ENCODE assay signal across 12 cellular contexts in the genomic region with DNA sequence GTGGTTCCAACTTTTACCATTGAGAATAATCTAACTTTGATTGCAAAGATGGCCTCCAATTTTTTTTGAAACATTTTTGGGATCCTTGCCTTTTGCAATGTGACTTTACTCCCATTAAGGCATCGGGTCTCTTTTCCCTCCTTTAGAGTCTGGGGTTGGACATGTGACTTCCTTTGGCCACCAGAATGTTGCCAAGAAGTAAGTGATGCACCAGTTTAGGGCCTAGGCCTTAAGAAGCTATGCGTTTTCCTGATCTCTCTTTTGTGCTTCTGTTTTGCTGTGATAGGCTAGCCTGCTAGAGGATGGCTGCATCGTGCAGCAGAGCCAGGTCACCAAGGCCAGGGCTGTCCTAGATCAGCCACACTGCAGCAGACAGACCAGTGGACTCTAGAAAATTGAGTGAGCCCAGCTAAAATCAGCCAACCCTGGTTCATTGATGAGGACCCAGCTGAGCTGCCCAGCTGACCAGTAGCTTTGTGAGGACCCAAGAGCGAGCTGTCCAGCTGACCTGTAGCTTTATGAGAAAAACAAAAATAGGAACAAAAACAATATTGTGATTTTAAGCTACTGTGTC.
DNase-seq lines count a peak whose midpoint lies in the region; ATAC-seq and TF ChIP-seq lines count a peak whose summit lies in the region.
"Had no signal": no experiment of that assay in that cellular context is flagged by ENCODE, and none has a peak within 500 bp of the region (broad histone marks: within the 10 kb centered on the region; RNA-seq: fewer than 3 reads in every experiment).

No MANE protein-coding gene starts in this region.

- no peak overlapping the region for H3K4me3 ChIP-seq in GM23248
- no peak overlapping the region for H3K4me3 ChIP-seq in SK-N-SH (ENCODE audit: low read depth in 2 of 2, low read length in 1 of 2)
- H3K4me3 ChIP-seq in OCI-LY7 (ENCODE audit: low read depth, low read length, poor library complexity, severe bottlenecking): no peak overlapping the region
- H3K4me3 ChIP-seq: ovary had no signal

- no TSS peak for BruUV-seq in OCI-LY7 (replicated peaks; lab: Mats Ljungman, UMichigan)

- H3F3A ChIP-seq in GM23248 (ENCODE audit: insufficient read depth) (peaks cover 13% of the 10 kb centered on the region), SK-N-SH (replicated peaks; ENCODE audit: insufficient read depth) (peaks cover 3% of the 10 kb centered on the region)

- intact Hi-C loops in OCI-LY7 (cut with micrococcal nuclease; ENCODE audit: unreplicated experiment): no loop called here

- peak overlapping the region; percentile 41 for H3K27ac ChIP-seq in GM23248
- H3K27ac ChIP-seq in SK-N-SH (ENCODE audit: low read depth in 2 of 2, low read length in 1 of 2): peak overlapping the region; percentile 0 to 91; a peak in 3 of 4 replicates
- H3K27ac ChIP-seq in foreskin keratinocyte: peak overlapping the region; percentile 75
- H3K27ac ChIP-seq in OCI-LY7 (ENCODE audit: low read depth, low read length, poor library complexity, severe bottlenecking): no peak overlapping the region
- H3K27ac ChIP-seq: ovary had no signal

- TF ChIP-seq RAD21 in SK-N-SH (IDR thresholded peaks at IDR 0.05; ENCODE audit: low read length): no peak

- TF ChIP-seq CTCF in SK-N-SH (IDR thresholded peaks at IDR 0.05): no peak
- TF ChIP-seq CTCF in foreskin keratinocyte (conservative IDR thresholded peaks at IDR 0.05): no peak
- TF ChIP-seq CTCF in progenitor cell of endocrine pancreas (IDR thresholded peaks at IDR 0.05; ENCODE audit: unreplicated experiment): no peak
- no peak for TF ChIP-seq CTCF in OCI-LY7 (conservative IDR thresholded peaks at IDR 0.05; ENCODE audit: low read length)

- 0 out of 2 replicates have a peak overlapping the region, but pooled peaks have one; percentile 2 for H2AFZ ChIP-seq in GM23248
- H2AFZ ChIP-seq in SK-N-SH (ENCODE audit: low read depth): peak overlapping the region; percentile 56
- no peak overlapping the region for H2AFZ ChIP-seq in OCI-LY7 (ENCODE audit: low read length)

- H3K4me1 Mint-ChIP-seq in progenitor cell of endocrine pancreas (ENCODE audit: low read depth): peaks cover 50% of the 10 kb centered on the region
- H3K4me1 Mint-ChIP-seq: activated naive CD4-positive, alpha-beta T cell treated with anti-CD3 and anti-CD28 coated beads, Interleukin-2, amount 10 ng/mL, durations not matched to agents 7 days and 5 days had no signal

- no peaks in the 10 kb centered on the region for H3K9me3 ChIP-seq in GM23248 (ENCODE audit: low read depth)
- no peaks in the 10 kb centered on the region for H3K9me3 ChIP-seq in SK-N-SH
- no peaks in the 10 kb centered on the region for H3K9me3 ChIP-seq in OCI-LY7 (ENCODE audit: low read length)
- H3K9me3 ChIP-seq: ovary had no signal

- H3K4me2 ChIP-seq in GM23248 (ENCODE audit: unreplicated experiment) (peak overlapping the region; percentile 14), SK-N-SH (peak overlapping the region; percentile 27; the same call in 1 of the 2 replicates), OCI-LY7 (ENCODE audit: low read length) (no peak overlapping the region)

- in situ Hi-C loops in GM23248 (cut with MboI): loop anchor here (25.0 kb wide), 2 partner anchors 706 to 806 kb away; no protein-coding TSS in a partner anchor

- H3K4me3 Mint-ChIP-seq in progenitor cell of endocrine pancreas (ENCODE audit: low read depth): no peak overlapping the region
- H3K4me3 Mint-ChIP-seq: activated CD8-positive, alpha-beta T cell treated with anti-CD3 and anti-CD28 coated beads, Interleukin-2, amount 10 ng/mL, durations not matched to agents 7 days and 5 days; activated naive CD4-positive, alpha-beta T cell treated with anti-CD3 and anti-CD28 coated beads, Interleukin-2, amount 10 ng/mL, durations not matched to agents 7 days and 5 days; dendritic cell treated with granulocyte-macrophage colony-stimulating factor and Interleukin-4, amounts not matched to agents 40 ng/mL and 50 ng/mL, for 4 days had no signal

- CTCF ChIA-PET in SK-N-SH (lab: Yijun Ruan, JAX) (interaction anchor here (0.9 to 1.5 kb wide), 2 partner anchors 13 to 1290 kb away, joined by 3 to 4 read pairs; no protein-coding TSS in a partner anchor), OCI-LY7 (lab: Charles Lee; ENCODE audit: unreplicated experiment) (interaction anchor here (0.7 kb wide), 1 partner anchor 9 kb away, joined by 3 read pairs; no protein-coding TSS in a partner anchor)

- no peaks in the 10 kb centered on the region for H3K9me3 Mint-ChIP-seq in progenitor cell of endocrine pancreas (ENCODE audit: low read depth)
- H3K9me3 Mint-ChIP-seq: activated naive CD4-positive, alpha-beta T cell treated with anti-CD3 and anti-CD28 coated beads, Interleukin-2, amount 10 ng/mL, durations not matched to agents 7 days and 5 days; dendritic cell treated with granulocyte-macrophage colony-stimulating factor and Interleukin-4, amounts not matched to agents 40 ng/mL and 50 ng/mL, for 4 days had no signal

- no peaks in the 10 kb centered on the region for H3K27me3 Mint-ChIP-seq in progenitor cell of endocrine pancreas
- H3K27me3 Mint-ChIP-seq: activated naive CD4-positive, alpha-beta T cell treated with anti-CD3 and anti-CD28 coated beads, Interleukin-2, amount 10 ng/mL, durations not matched to agents 7 days and 5 days had no signal

- H3K79me2 ChIP-seq in GM23248 (ENCODE audit: insufficient read depth): no peaks in the 10 kb centered on the region
- no peaks in the 10 kb centered on the region for H3K79me2 ChIP-seq in SK-N-SH (ENCODE audit: insufficient read depth)
- no peaks in the 10 kb centered on the region for H3K79me2 ChIP-seq in OCI-LY7 (ENCODE audit: insufficient read depth, low read depth, low read length)

- H3K9me2 ChIP-seq in GM23248 (ENCODE audit: insufficient read depth): no peaks in the 10 kb centered on the region
- no peaks in the 10 kb centered on the region for H3K9me2 ChIP-seq in SK-N-SH
- H3K9me2 ChIP-seq in OCI-LY7 (ENCODE audit: insufficient read depth, low read length): no peaks in the 10 kb centered on the region

- H4K20me1 ChIP-seq in GM23248 (ENCODE audit: insufficient read depth) (no peaks in the 10 kb centered on the region), SK-N-SH (ENCODE audit: insufficient read depth) (no peaks in the 10 kb centered on the region), OCI-LY7 (ENCODE audit: insufficient read depth, low read length) (no peaks in the 10 kb centered on the region)

- H3K36me3 ChIP-seq in GM23248 (ENCODE audit: low read depth) (no peaks in the 10 kb centered on the region), SK-N-SH (replicated peaks in 1 of 2; ENCODE audit: control insufficient read depth in 1 of 2, insufficient read depth in 2 of 2, low read length in 1 of 2) (no peaks in the 10 kb centered on the region), OCI-LY7 (ENCODE audit: insufficient read depth, low read length) (no peaks in the 10 kb centered on the region)
- H3K36me3 ChIP-seq: ovary had no signal

- H3K27me3 ChIP-seq in GM23248 (replicated peaks; ENCODE audit: insufficient read depth) (no peaks in the 10 kb centered on the region), SK-N-SH (ENCODE audit: insufficient read depth) (no peaks in the 10 kb centered on the region), foreskin keratinocyte (no peaks in the 10 kb centered on the region)
- H3K27me3 ChIP-seq: ovary had no signal

- H3K27ac Mint-ChIP-seq in progenitor cell of endocrine pancreas: peak overlapping the region; percentile 90
- H3K27ac Mint-ChIP-seq: activated CD8-positive, alpha-beta T cell treated with anti-CD3 and anti-CD28 coated beads, Interleukin-2, amount 10 ng/mL, durations not matched to agents 7 days and 5 days; activated naive CD4-positive, alpha-beta T cell treated with anti-CD3 and anti-CD28 coated beads, Interleukin-2, amount 10 ng/mL, durations not matched to agents 7 days and 5 days; dendritic cell treated with granulocyte-macrophage colony-stimulating factor and Interleukin-4, amounts not matched to agents 40 ng/mL and 50 ng/mL, for 4 days had no signal

- ATAC-seq in foreskin keratinocyte (no peak), HG03159 (IDR thresholded peaks at IDR 0.05; ENCODE audit: unreplicated experiment) (no peak), GM21381 (IDR thresholded peaks at IDR 0.05; ENCODE audit: unreplicated experiment) (no peak)
- ATAC-seq: activated CD8-positive, alpha-beta T cell treated with anti-CD3 and anti-CD28 coated beads, Interleukin-2, amount 10 ng/mL, durations not matched to agents 7 days and 5 days had no signal

- POLR2A ChIA-PET in SK-N-SH (lab: Yijun Ruan, JAX) (no interaction called here), OCI-LY7 (lab: Charles Lee) (no interaction called here)

- WGBS in GM23248 (ENCODE audit: low coverage in 1 of 2, low lambda C conversion rate in 2 of 2, missing lambda C conversion rate in 2 of 2), 2 experiments: 72 to 80% methylated on average over 4 of the region's 4 CpGs
- 61% methylated on average over 4 of the region's 4 CpGs for WGBS in SK-N-SH (ENCODE audit: low lambda C conversion rate)

- peaks cover 19% of the 10 kb centered on the region for H3K4me1 ChIP-seq in GM23248 (ENCODE audit: insufficient read depth)
- H3K4me1 ChIP-seq in SK-N-SH (ENCODE audit: control insufficient read depth in 1 of 2, insufficient read depth in 2 of 2, low read depth in 1 of 2, low read length in 1 of 2): peaks cover 0 to 11% of the 10 kb centered on the region in 2 experiments; a peak in 3 of 4 replicates
- H3K4me1 ChIP-seq in foreskin keratinocyte: peaks cover 21% of the 10 kb centered on the region
- H3K4me1 ChIP-seq in OCI-LY7 (ENCODE audit: insufficient read depth, low read length, poor library complexity, severe bottlenecking): no peaks in the 10 kb centered on the region

- no peaks in the 10 kb centered on the region for H3K36me3 Mint-ChIP-seq in progenitor cell of endocrine pancreas (ENCODE audit: insufficient read depth)
- H3K36me3 Mint-ChIP-seq: activated naive CD4-positive, alpha-beta T cell treated with anti-CD3 and anti-CD28 coated beads, Interleukin-2, amount 10 ng/mL, durations not matched to agents 7 days and 5 days had no signal

- no peak for TF ChIP-seq EP300 in SK-N-SH (IDR thresholded peaks at IDR 0.05; ENCODE audit: borderline replicate concordance in 1 of 2, low read depth in 1 of 2, low read length in 1 of 2)

- H3K9ac ChIP-seq in GM23248: no peak overlapping the region
- peak overlapping the region; percentile 19; the same call in 1 of the 2 replicates for H3K9ac ChIP-seq in SK-N-SH

- DNase-seq in GM23248 (no peak), SK-N-SH (no peak), foreskin keratinocyte (no peak), progenitor cell of endocrine pancreas (ENCODE audit: low spot score, unreplicated experiment) (no peak), NCI-H1436 (lab: John Stamatoyannopoulos, UW) (no peak), OCI-LY7 (ENCODE audit: low spot score) (no peak)
- DNase-seq: activated CD8-positive, alpha-beta T cell treated with anti-CD3 and anti-CD28 coated beads, Interleukin-2, amount 10 ng/mL, durations not matched to agents 7 days and 5 days; activated naive CD4-positive, alpha-beta T cell treated with anti-CD3 and anti-CD28 coated beads, Interleukin-2, amount 10 ng/mL, durations not matched to agents 7 days and 5 days had no signal
